Comparison of ENCODE assay signal across 21 cellular contexts in the genomic region with DNA sequence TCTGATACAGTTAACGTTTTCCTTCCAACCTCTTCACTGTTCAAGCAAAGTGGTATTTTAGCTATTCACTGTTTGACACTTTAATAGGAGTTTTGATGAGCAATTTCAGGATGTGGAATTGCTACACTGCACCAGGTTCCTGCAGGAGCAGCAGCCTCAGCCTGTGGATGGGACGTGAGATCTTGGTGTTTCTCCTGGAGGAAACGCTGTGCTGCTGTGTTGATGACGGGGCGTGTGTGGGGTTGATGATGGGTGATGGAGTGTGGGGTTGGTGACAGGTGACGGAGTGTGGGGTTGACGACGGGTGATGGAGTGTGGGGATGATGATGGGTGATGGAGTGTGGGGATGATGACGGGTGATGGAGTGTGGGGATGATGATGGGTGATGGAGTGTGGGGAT.
"Had no signal": no experiment of that assay in that cellular context is flagged by ENCODE, and none has a peak within 500 bp of the region (broad histone marks: within the 10 kb centered on the region; RNA-seq: fewer than 3 reads in every experiment).

No MANE protein-coding gene starts in this region.

- H3K36me3 ChIP-seq: cardiac muscle cell, ovary, suprapubic skin, transverse colon, vagina had no signal

- H3K79me2 ChIP-seq: hepatocyte had no signal

- H3K4me1 Mint-ChIP-seq: WTC11 had no signal

- H3K27me3 Mint-ChIP-seq: activated CD8-positive, alpha-beta T cell treated with anti-CD3 and anti-CD28 coated beads for 36 hours; activated naive CD8-positive, alpha-beta T cell; activated T-cell treated with anti-CD3 and anti-CD28 coated beads, Interleukin-2, amount 50 U/mL, for 24 hours; effector memory CD8-positive, alpha-beta T cell; naive thymus-derived CD4-positive, alpha-beta T cell; stimulated activated naive CD8-positive, alpha-beta T cell treated with anti-CD3 and anti-CD28 coated beads, Interleukin-15, amount 100 ng/mL, for 72 hours had no signal

- H3K9me3 Mint-ChIP-seq: activated CD8-positive, alpha-beta T cell treated with anti-CD3 and anti-CD28 coated beads for 36 hours; activated T-cell treated with anti-CD3 and anti-CD28 coated beads, Interleukin-2, amount 50 U/mL, for 24 hours; activated T-helper 2 cell treated with anti-CD3 and anti-CD28 coated beads, Interferon-gamma antibody, Interleukin-2, Interleukin-4, amounts not matched to agents 10 μg/mL and 5 μg/mL and 100 μg/mL, durations not matched to agents 14 hours and 24 hours and 36 hours; effector memory CD8-positive, alpha-beta T cell; T-helper 2 cell treated with Interferon-gamma antibody and Interleukin-4, amounts not matched to agents 5 μg/mL and 100 μg/mL, for 36 hours had no signal

- H3K27ac ChIP-seq: cardiac muscle cell, hepatocyte, ovary, suprapubic skin, transverse colon, vagina had no signal

- H3K4me2 ChIP-seq: hepatocyte had no signal

- H2AFZ ChIP-seq: hepatocyte had no signal

- H3K4me3 ChIP-seq: cardiac muscle cell, hepatocyte, mucosa of descending colon, ovary, suprapubic skin, transverse colon, vagina had no signal

- H3K4me1 ChIP-seq: vagina had no signal

- H3K4me3 Mint-ChIP-seq: activated CD8-positive, alpha-beta T cell treated with anti-CD3 and anti-CD28 coated beads for 36 hours; activated naive CD8-positive, alpha-beta T cell; activated T-cell treated with anti-CD3 and anti-CD28 coated beads, Interleukin-2, amount 50 U/mL, for 24 hours; effector memory CD8-positive, alpha-beta T cell; naive thymus-derived CD4-positive, alpha-beta T cell; stimulated activated naive CD8-positive, alpha-beta T cell treated with anti-CD3 and anti-CD28 coated beads, Interleukin-15, amount 100 ng/mL, for 72 hours; T-helper 2 cell treated with Interferon-gamma antibody and Interleukin-4, amounts not matched to agents 5 μg/mL and 100 μg/mL, for 36 hours; WTC11 had no signal

- DNase-seq: activated CD4-positive, alpha-beta T cell treated with anti-CD3 and anti-CD28 coated beads for 48 hours; activated CD8-positive, alpha-beta T cell treated with anti-CD3 and anti-CD28 coated beads for 36 hours; activated T-cell treated with anti-CD3 and anti-CD28 coated beads, Interleukin-2, amount 50 U/mL, for 24 hours; amygdala; effector memory CD8-positive, alpha-beta T cell; mesenchymal stem cell; mucosa of descending colon; naive thymus-derived CD4-positive, alpha-beta T cell; ovary; stimulated activated CD4-positive, alpha-beta T cell treated with anti-CD3 and anti-CD28 coated beads, Interleukin-12 subunit alpha, Interleukin-12 subunit beta, amount 100 ng/mL, for 4 hours; stimulated activated CD4-positive, alpha-beta T cell treated with anti-CD3 and anti-CD28 coated beads, Interleukin-1b, Interleukin-23, amount 100 ng/mL, for 48 hours; stimulated activated naive CD8-positive, alpha-beta T cell treated with anti-CD3 and anti-CD28 coated beads, Interleukin-15, amount 100 ng/mL, for 72 hours; transverse colon had no signal

- H3K9me3 ChIP-seq: mucosa of descending colon, ovary, suprapubic skin, transverse colon, vagina had no signal

- H3K27ac Mint-ChIP-seq: activated CD8-positive, alpha-beta T cell treated with anti-CD3 and anti-CD28 coated beads for 36 hours; activated naive CD8-positive, alpha-beta T cell; activated T-cell treated with anti-CD3 and anti-CD28 coated beads, Interleukin-2, amount 50 U/mL, for 24 hours; activated T-helper 2 cell treated with anti-CD3 and anti-CD28 coated beads, Interferon-gamma antibody, Interleukin-2, Interleukin-4, amounts not matched to agents 10 μg/mL and 5 μg/mL and 100 μg/mL, durations not matched to agents 14 hours and 24 hours and 36 hours; naive thymus-derived CD4-positive, alpha-beta T cell; stimulated activated naive CD8-positive, alpha-beta T cell treated with anti-CD3 and anti-CD28 coated beads, Interleukin-15, amount 100 ng/mL, for 72 hours; T-helper 2 cell treated with Interferon-gamma antibody and Interleukin-4, amounts not matched to agents 5 μg/mL and 100 μg/mL, for 36 hours; WTC11 had no signal

- H3K27me3 ChIP-seq: cardiac muscle cell, hepatocyte, ovary, suprapubic skin, transverse colon, vagina had no signal
